In the genomic region with DNA sequence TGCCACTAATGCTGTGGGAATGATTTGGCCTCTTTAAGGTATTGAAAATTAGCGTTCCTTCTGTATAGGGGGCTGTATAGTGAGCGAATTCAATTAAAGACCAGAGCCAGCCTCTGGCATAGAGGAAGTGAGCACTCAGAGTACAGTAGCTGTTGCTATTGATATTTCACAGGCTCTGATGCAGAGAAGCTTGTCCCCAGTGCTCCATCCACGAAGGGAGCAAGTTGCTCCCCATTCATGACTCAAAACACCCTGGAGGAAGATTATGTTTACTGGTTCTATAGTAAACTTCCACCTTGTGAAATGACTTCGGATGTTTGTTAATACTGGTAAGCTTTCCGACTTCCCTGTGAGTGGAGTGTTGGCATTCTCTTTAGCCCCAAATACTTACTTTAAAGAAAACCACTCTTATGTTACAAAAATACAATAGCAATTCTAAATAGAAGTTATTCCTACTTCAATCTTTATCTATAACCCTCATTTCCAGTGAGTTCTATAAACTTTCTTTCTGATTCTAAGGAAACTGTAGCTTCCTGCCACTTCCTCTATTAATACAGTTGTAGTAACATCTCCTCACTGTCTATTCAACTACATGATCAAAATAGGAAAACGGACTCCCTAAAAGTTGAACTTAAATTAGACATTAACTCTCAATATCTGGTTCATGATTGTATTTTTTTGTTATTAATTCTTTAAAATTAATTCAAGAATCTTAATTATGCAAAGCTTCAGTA, we compare ENCODE assay signal across 2 cellular contexts.
TF ChIP-seq lines count a peak whose summit lies in the region.

No MANE protein-coding gene starts in this region.

TF ChIP-seq in HepG2, 621 proteins besides CTCF, POLR2A, EP300 and RAD21:
- TF ChIP-seq FOSL1 (CRISPR knock-in tag; IDR thresholded peaks at IDR 0.05; ENCODE audit: borderline replicate concordance) (no peak), KMT2B (CRISPR knock-in tag; IDR thresholded peaks at IDR 0.05) (no peak), ZNF367 (CRISPR knock-in tag; IDR thresholded peaks at IDR 0.05; ENCODE audit: borderline replicate concordance) (no peak), KDM5A (IDR thresholded peaks at IDR 0.05; ENCODE audit: borderline replicate concordance, low read length) (no peak), ZBTB20 (CRISPR knock-in tag; IDR thresholded peaks at IDR 0.05; ENCODE audit: borderline replicate concordance, low read depth) (no peak), ZNF773 (CRISPR knock-in tag; IDR thresholded peaks at IDR 0.05; ENCODE audit: borderline replicate concordance) (no peak)
TF ChIP-seq in HepG2: peak in this region for 0.

TF ChIP-seq in endothelial cell of umbilical vein, 7 proteins besides CTCF, POLR2A, EP300 and RAD21:
- TF ChIP-seq, protein P1, sequence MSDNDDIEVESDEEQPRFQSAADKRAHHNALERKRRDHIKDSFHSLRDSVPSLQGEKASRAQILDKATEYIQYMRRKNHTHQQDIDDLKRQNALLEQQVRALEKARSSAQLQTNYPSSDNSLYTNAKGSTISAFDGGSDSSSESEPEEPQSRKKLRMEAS (IDR thresholded peaks at IDR 0.05; ENCODE audit: insufficient read depth, insufficient read length): no peak
- TF ChIP-seq EZH2 (IDR thresholded peaks at IDR 0.05; ENCODE audit: borderline replicate concordance, low read depth, low read length, severe bottlenecking) (no peak), JUN (IDR thresholded peaks at IDR 0.05; ENCODE audit: borderline replicate concordance, insufficient read depth, insufficient read length, low read depth) (no peak), FOS (IDR thresholded peaks at IDR 0.05; ENCODE audit: borderline replicate concordance, insufficient read depth, low read length) (no peak), MYC (IDR thresholded peaks at IDR 0.05; ENCODE audit: low read depth, low read length) (no peak)
